ENCODE assay signal across 9 cellular contexts in genomic region chr19:50476943-50477264, GRCh38. TPM values are rescaled to one million over a fixed set of nuclear protein-coding genes. Genes with fewer than 3 reads are reported as not detected.
DNase-seq lines count a peak whose midpoint lies in the region; ATAC-seq, FAIRE-seq and TF ChIP-seq lines count a peak whose summit lies in the region.
"Had no signal": no experiment of that assay in that cellular context is flagged by ENCODE, and none has a peak within 500 bp of the region (broad histone marks: within the 10 kb centered on the region; RNA-seq: fewer than 3 reads in every experiment).

No MANE protein-coding gene starts in this region.

- dilution Hi-C loops in keratinocyte (cut with MboI; ENCODE audit: extremely low pct_ligation_motif_present, low sequenced_read_pairs), result no loop called here

- H3K9ac ChIP-seq in keratinocyte (ENCODE audit: control insufficient read depth, extremely low read depth, insufficient read depth, low read length) (peak overlapping the region; percentile 85), stomach smooth muscle (ENCODE audit: low read length in 2 of 2) (peak overlapping the region; percentile 93)

- H3K4me1 Mint-ChIP-seq in T-helper 2 cell treated with Interferon-gamma antibody and Interleukin-4, amounts not matched to agents 5 μg/mL and 100 μg/mL, for 36 hours (ENCODE audit: low read depth), result peaks cover 7% of the 10 kb centered on the region
- H3K4me1 Mint-ChIP-seq in activated naive CD8-positive, alpha-beta T cell treated with anti-CD3 and anti-CD28 coated beads, Interleukin-2, amount 10 ng/mL, durations not matched to agents 7 days and 5 days, result peaks cover 15% of the 10 kb centered on the region

- H3K36me3 Mint-ChIP-seq in T-helper 2 cell treated with Interferon-gamma antibody and Interleukin-4, amounts not matched to agents 5 μg/mL and 100 μg/mL, for 36 hours (ENCODE audit: low read depth), result peaks cover 26% of the 10 kb centered on the region
- H3K36me3 Mint-ChIP-seq in activated naive CD8-positive, alpha-beta T cell treated with anti-CD3 and anti-CD28 coated beads, Interleukin-2, amount 10 ng/mL, durations not matched to agents 7 days and 5 days, result peaks cover 11% of the 10 kb centered on the region

- peaks cover 6% of the 10 kb centered on the region for H4K20me1 ChIP-seq in keratinocyte (ENCODE audit: control insufficient read depth, extremely low read depth, insufficient read depth, low read length)

- H3K4me1 ChIP-seq in keratinocyte (ENCODE audit: control insufficient read depth, extremely low read depth, insufficient read depth, low read length) (peaks cover 6% of the 10 kb centered on the region), stomach smooth muscle (ENCODE audit: control insufficient read depth, insufficient read depth, low read length) (peaks cover 11% of the 10 kb centered on the region)

- H3K9me3 ChIP-seq in keratinocyte (ENCODE audit: control insufficient read depth, low read depth, low read length) (no peaks in the 10 kb centered on the region), stomach smooth muscle (ENCODE audit: control insufficient read depth in 2 of 2, low read length in 2 of 2) (no peaks in the 10 kb centered on the region)

- POLR2A ChIA-PET in activated naive CD8-positive, alpha-beta T cell treated with anti-CD3 and anti-CD28 coated beads, Interleukin-2, amount 10 ng/mL, durations not matched to agents 7 days and 5 days (lab: Charles Lee), result interaction anchor here (0.9 to 1.2 kb wide), 3 partner anchors 34 to 119 kb away, joined by 3 to 4 read pairs (median 3); partner anchors contain the start of genes JOSD2 and POLD1

- no peak for DNase-seq in T-helper 2 cell treated with Interferon-gamma antibody and Interleukin-4, amounts not matched to agents 5 μg/mL and 100 μg/mL, for 36 hours (ENCODE audit: low spot score)
- no peak for DNase-seq in T-helper 2 cell
- DNase-seq in activated naive CD8-positive, alpha-beta T cell treated with anti-CD3 and anti-CD28 coated beads, Interleukin-2, amount 10 ng/mL, durations not matched to agents 7 days and 5 days, result no peak
- no peak for DNase-seq in keratinocyte (ENCODE audit: low read depth, low spot score)
- no peak for DNase-seq in SW480 (ENCODE audit: low spot score)
- DNase-seq in retina, result no peak

- FAIRE-seq in keratinocyte (lab: Jason Lieb, UNC), result no peak

- peak overlapping the region; percentile 74 for H3K4me2 ChIP-seq in keratinocyte (ENCODE audit: control insufficient read depth, extremely low read depth, insufficient read depth, low read depth, low read length)

- H3K27me3 ChIP-seq in keratinocyte (ENCODE audit: control insufficient read depth, extremely low read depth, insufficient read depth, low read length) (no peaks in the 10 kb centered on the region), stomach smooth muscle (ENCODE audit: control insufficient read depth in 1 of 2, insufficient read depth in 2 of 2, low read length in 2 of 2) (no peaks in the 10 kb centered on the region)

- H3K79me2 ChIP-seq in keratinocyte (ENCODE audit: control insufficient read depth, insufficient read depth, low read length), result peaks cover 19% of the 10 kb centered on the region

- H3K36me3 ChIP-seq in keratinocyte (ENCODE audit: control insufficient read depth in 2 of 2, extremely low read depth in 1 of 2, insufficient read depth in 2 of 2, low read length in 2 of 2) (peaks cover 7 to 16% of the 10 kb centered on the region in 2 experiments), stomach smooth muscle (ENCODE audit: control insufficient read depth in 2 of 2, insufficient read depth in 2 of 2, low read length in 2 of 2) (peaks cover 14 to 17% of the 10 kb centered on the region in 2 donors)

- H2AFZ ChIP-seq in keratinocyte (ENCODE audit: control insufficient read depth, low read length), result no peak overlapping the region

- peak overlapping the region; percentile 85 to 94 (median 93) for H3K4me3 ChIP-seq in keratinocyte (ENCODE audit: control insufficient read depth in 2 of 3, extremely low read depth in 1 of 3, insufficient read depth in 2 of 3, low read depth in 1 of 3, low read length in 3 of 3)
- H3K4me3 ChIP-seq in stomach smooth muscle (ENCODE audit: low read length in 2 of 2), result peak overlapping the region; percentile 96 to 99

- no peak for ATAC-seq in activated naive CD8-positive, alpha-beta T cell treated with anti-CD3 and anti-CD28 coated beads, Interleukin-2, amount 10 ng/mL, durations not matched to agents 7 days and 5 days (ENCODE audit: low read depth)
- ATAC-seq in HG03521 (IDR thresholded peaks at IDR 0.05; ENCODE audit: unreplicated experiment), result no peak

- no peak overlapping the region for H3K27ac ChIP-seq in keratinocyte (ENCODE audit: control insufficient read depth, insufficient read depth, low read length)
- no peak overlapping the region for H3K27ac ChIP-seq in stomach smooth muscle (ENCODE audit: low read length)

- no peaks in the 10 kb centered on the region for H3K9me3 Mint-ChIP-seq in T-helper 2 cell treated with Interferon-gamma antibody and Interleukin-4, amounts not matched to agents 5 μg/mL and 100 μg/mL, for 36 hours
- H3K9me3 Mint-ChIP-seq in activated naive CD8-positive, alpha-beta T cell treated with anti-CD3 and anti-CD28 coated beads, Interleukin-2, amount 10 ng/mL, durations not matched to agents 7 days and 5 days, result no peaks in the 10 kb centered on the region

- H3K27ac Mint-ChIP-seq in T-helper 2 cell treated with Interferon-gamma antibody and Interleukin-4, amounts not matched to agents 5 μg/mL and 100 μg/mL, for 36 hours, result peak overlapping the region; percentile 91
- H3K27ac Mint-ChIP-seq in activated naive CD8-positive, alpha-beta T cell treated with anti-CD3 and anti-CD28 coated beads, Interleukin-2, amount 10 ng/mL, durations not matched to agents 7 days and 5 days, result peak overlapping the region; percentile 94

- TF ChIP-seq CTCF in keratinocyte (optimal IDR thresholded peaks at IDR 0.05 in 1 of 3, IDR thresholded peaks at IDR 0.05 in 1 of 3, conservative IDR thresholded peaks at IDR 0.05 in 1 of 3; ENCODE audit: extremely low read depth in 1 of 3, insufficient read depth in 2 of 3, low read length in 3 of 3), result no peak

- H3K4me3 Mint-ChIP-seq in T-helper 2 cell treated with Interferon-gamma antibody and Interleukin-4, amounts not matched to agents 5 μg/mL and 100 μg/mL, for 36 hours, result peak overlapping the region; percentile 99
- peak overlapping the region; percentile 99 for H3K4me3 Mint-ChIP-seq in activated naive CD8-positive, alpha-beta T cell treated with anti-CD3 and anti-CD28 coated beads, Interleukin-2, amount 10 ng/mL, durations not matched to agents 7 days and 5 days

- no peaks in the 10 kb centered on the region for H3K27me3 Mint-ChIP-seq in T-helper 2 cell treated with Interferon-gamma antibody and Interleukin-4, amounts not matched to agents 5 μg/mL and 100 μg/mL, for 36 hours (ENCODE audit: low read depth)
- peaks cover 2% of the 10 kb centered on the region for H3K27me3 Mint-ChIP-seq in activated naive CD8-positive, alpha-beta T cell treated with anti-CD3 and anti-CD28 coated beads, Interleukin-2, amount 10 ng/mL, durations not matched to agents 7 days and 5 days

- peaks cover 2% of the 10 kb centered on the region for H3K9me1 ChIP-seq in keratinocyte (ENCODE audit: control insufficient read depth, extremely low read depth, insufficient read depth, low read length)

RNA-seq across cellular contexts. Expression of gene GARIN5A, which starts 0.3 kb away (rescaled TPM):
- total RNA-seq in activated naive CD8-positive, alpha-beta T cell treated with anti-CD3 and anti-CD28 coated beads, Interleukin-2, amount 10 ng/mL, durations not matched to agents 7 days and 5 days, result under 1 TPM; 0.50 to 0.57 TPM
- polyA plus RNA-seq in keratinocyte, result 0.37 to 0.83 TPM (median 0.64 TPM) in 3 replicates
- polyA plus RNA-seq in keratinocyte (2011; ENCODE audit: low read depth), result not detected
- polyA plus RNA-seq in keratinocyte (2011; cell fraction: cytosol; rRNA removed), result 0.51 and 1.8 TPM in 2 replicates
- polyA plus RNA-seq in keratinocyte (2011; cell fraction: nucleus; rRNA removed), result 0.66 and 1.4 TPM in 2 replicates
- 1.0 and 1.9 TPM in 2 replicates for polyA plus RNA-seq in keratinocyte (2012; ENCODE audit: low replicate concordance)
- 0.23 to 4.1 TPM (median 0.51 TPM) in 3 replicates for polyA minus RNA-seq in keratinocyte
- polyA minus RNA-seq in keratinocyte (2011; cell fraction: cytosol; rRNA and poly(A)+ RNA removed), result 2.1 TPM
- polyA minus RNA-seq in keratinocyte (2011; cell fraction: nucleus; rRNA and poly(A)+ RNA removed), result 0.42 TPM in 1 of 2 replicates, not detected in the other

RNA-seq across cellular contexts. Expression of gene EMC10, which starts 0.6 kb away (rescaled TPM):
- total RNA-seq in activated naive CD8-positive, alpha-beta T cell treated with anti-CD3 and anti-CD28 coated beads, Interleukin-2, amount 10 ng/mL, durations not matched to agents 7 days and 5 days, result 10 to 100 TPM; 56.0 to 60.7 TPM
- polyA plus RNA-seq in keratinocyte, result 26.7 to 36.9 TPM (median 32.3 TPM) in 3 replicates
- 3.7 TPM for polyA plus RNA-seq in keratinocyte (2011; ENCODE audit: low read depth)
- 14.3 and 30.6 TPM in 2 replicates for polyA plus RNA-seq in keratinocyte (2011; cell fraction: cytosol; rRNA removed)
- 35.0 and 40.0 TPM in 2 replicates for polyA plus RNA-seq in keratinocyte (2011; cell fraction: nucleus; rRNA removed)
- 16.5 and 49.2 TPM in 2 replicates for polyA plus RNA-seq in keratinocyte (2012; ENCODE audit: low replicate concordance)
- 9.3 to 22.8 TPM (median 9.6 TPM) in 3 replicates for polyA minus RNA-seq in keratinocyte
- polyA minus RNA-seq in keratinocyte (2011; cell fraction: cytosol; rRNA and poly(A)+ RNA removed), result 52.6 TPM
- polyA minus RNA-seq in keratinocyte (2011; cell fraction: nucleus; rRNA and poly(A)+ RNA removed), result 23.0 and 29.8 TPM in 2 replicates

RNA-seq across cellular contexts. Expression of gene JOSD2, which starts 34.1 kb away (rescaled TPM):
- 10 to 100 TPM; 31.5 to 37.3 TPM for total RNA-seq in activated naive CD8-positive, alpha-beta T cell treated with anti-CD3 and anti-CD28 coated beads, Interleukin-2, amount 10 ng/mL, durations not matched to agents 7 days and 5 days
- polyA plus RNA-seq in keratinocyte, result 18.7 to 48.7 TPM (median 21.0 TPM) in 3 replicates
- polyA plus RNA-seq in keratinocyte (2011; ENCODE audit: low read depth), result 5.1 TPM
- polyA plus RNA-seq in keratinocyte (2011; cell fraction: cytosol; rRNA removed), result 10.5 and 42.5 TPM in 2 replicates
- 11.3 and 18.3 TPM in 2 replicates for polyA plus RNA-seq in keratinocyte (2011; cell fraction: nucleus; rRNA removed)
- 18.1 and 49.9 TPM in 2 replicates for polyA plus RNA-seq in keratinocyte (2012; ENCODE audit: low replicate concordance)
- polyA minus RNA-seq in keratinocyte, result 4.3 to 6.3 TPM (median 4.6 TPM) in 3 replicates
- polyA minus RNA-seq in keratinocyte (2011; cell fraction: cytosol; rRNA and poly(A)+ RNA removed), result 43.2 TPM
- 3.6 and 4.1 TPM in 2 replicates for polyA minus RNA-seq in keratinocyte (2011; cell fraction: nucleus; rRNA and poly(A)+ RNA removed)

RNA-seq across cellular contexts. Expression of gene ASPDH, which starts 36.8 kb away (rescaled TPM):
- total RNA-seq in activated naive CD8-positive, alpha-beta T cell treated with anti-CD3 and anti-CD28 coated beads, Interleukin-2, amount 10 ng/mL, durations not matched to agents 7 days and 5 days, result not detected
- polyA plus RNA-seq in keratinocyte, result not detected in 3 replicates
- not detected for polyA plus RNA-seq in keratinocyte (2011; ENCODE audit: low read depth)
- not detected in 2 replicates for polyA plus RNA-seq in keratinocyte (2011; cell fraction: cytosol; rRNA removed)
- not detected in 2 replicates for polyA plus RNA-seq in keratinocyte (2011; cell fraction: nucleus; rRNA removed)
- 0.24 and 0.52 TPM in 2 replicates for polyA plus RNA-seq in keratinocyte (2012; ENCODE audit: low replicate concordance)
- not detected in 3 replicates for polyA minus RNA-seq in keratinocyte
- not detected for polyA minus RNA-seq in keratinocyte (2011; cell fraction: cytosol; rRNA and poly(A)+ RNA removed)
- polyA minus RNA-seq in keratinocyte (2011; cell fraction: nucleus; rRNA and poly(A)+ RNA removed), result not detected in 2 replicates

RNA-seq across cellular contexts. Expression of gene MYBPC2, which starts 44.2 kb away (rescaled TPM):
- total RNA-seq in activated naive CD8-positive, alpha-beta T cell treated with anti-CD3 and anti-CD28 coated beads, Interleukin-2, amount 10 ng/mL, durations not matched to agents 7 days and 5 days, result under 1 TPM in 1 of 2 experiments, not detected in 1; 0.14 TPM
- 0.01 TPM in 1 of 3 replicates, not detected in the others for polyA plus RNA-seq in keratinocyte
- not detected for polyA plus RNA-seq in keratinocyte (2011; ENCODE audit: low read depth)
- polyA plus RNA-seq in keratinocyte (2011; cell fraction: cytosol; rRNA removed), result not detected in 2 replicates
- polyA plus RNA-seq in keratinocyte (2011; cell fraction: nucleus; rRNA removed), result not detected in 2 replicates
- polyA plus RNA-seq in keratinocyte (2012; ENCODE audit: low replicate concordance), result not detected in 2 replicates
- not detected in 3 replicates for polyA minus RNA-seq in keratinocyte
- not detected for polyA minus RNA-seq in keratinocyte (2011; cell fraction: cytosol; rRNA and poly(A)+ RNA removed)
- not detected in 2 replicates for polyA minus RNA-seq in keratinocyte (2011; cell fraction: nucleus; rRNA and poly(A)+ RNA removed)
- total RNA-seq: left lobe of liver had no signal
